Comparison of ENCODE assay signal across 1 cellular context in genomic region chr10:55629792-55630490, GRCh38.
TF ChIP-seq lines count a peak whose summit lies in the region.

No MANE protein-coding gene starts in this region.

TF ChIP-seq in WTC11, 78 proteins besides CTCF, POLR2A, EP300 and RAD21 (continued from another document):
- no peak for TF ChIP-seq HMGXB4 (CRISPR knock-in tag; IDR thresholded peaks at IDR 0.05)
- TF ChIP-seq GRHL2 (CRISPR knock-in tag; IDR thresholded peaks at IDR 0.05; ENCODE audit: insufficient replicate concordance, severe bottlenecking): no peak
- no peak for TF ChIP-seq ZNF671 (CRISPR knock-in tag; IDR thresholded peaks at IDR 0.05)
- TF ChIP-seq USF1 (CRISPR knock-in tag; IDR thresholded peaks at IDR 0.05): no peak
- TF ChIP-seq PRRX2 (CRISPR knock-in tag; IDR thresholded peaks at IDR 0.05): no peak
